In the genomic region with DNA sequence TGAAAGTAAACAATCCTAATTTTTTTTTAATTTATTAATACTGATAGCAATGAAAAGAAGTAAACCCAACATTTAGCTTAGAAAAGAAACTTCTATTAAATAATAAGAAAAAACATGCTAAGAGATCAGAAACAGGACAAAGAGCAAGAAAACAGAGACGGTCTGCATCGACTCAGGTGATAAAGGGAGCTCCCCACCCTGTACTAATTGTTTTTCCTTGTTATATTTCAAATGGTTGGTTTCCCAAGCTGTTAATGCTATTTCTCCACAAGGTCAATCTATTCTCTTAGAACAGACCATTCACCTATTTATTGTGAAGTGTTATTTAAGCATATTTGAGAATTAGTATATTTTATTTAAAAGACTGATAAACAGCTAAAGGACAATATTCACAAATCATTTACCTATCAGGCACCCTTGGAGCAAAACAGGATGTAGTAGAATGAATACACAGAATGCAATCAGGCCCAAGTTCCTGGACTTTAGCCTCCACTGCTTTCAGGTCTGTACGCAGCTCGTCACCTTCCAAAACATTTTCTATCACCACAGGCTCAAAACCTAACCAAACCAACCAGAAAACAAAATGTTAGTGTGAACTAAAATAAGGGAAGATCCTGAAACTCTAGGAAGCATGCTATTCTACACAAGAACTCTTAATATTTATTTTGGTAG, we compare ENCODE assay signal across 2 cellular contexts.
TF ChIP-seq lines count a peak whose summit lies in the region.

No MANE protein-coding gene starts in this region.

TF ChIP-seq in GM12878, 131 proteins besides CTCF, POLR2A, EP300 and RAD21:
- TF ChIP-seq FOS (IDR thresholded peaks at IDR 0.05; ENCODE audit: borderline replicate concordance, extremely low read depth, insufficient read length), result no peak

TF ChIP-seq in HepG2, 621 proteins besides CTCF, POLR2A, EP300 and RAD21 (continues in another document):
- TF ChIP-seq ISL2 (CRISPR knock-in tag; IDR thresholded peaks at IDR 0.05) (no peak), ZNF713 (CRISPR knock-in tag; IDR thresholded peaks at IDR 0.05) (no peak), SIN3B (IDR thresholded peaks at IDR 0.05; ENCODE audit: low read length) (no peak), ZNF205 (CRISPR knock-in tag; IDR thresholded peaks at IDR 0.05) (no peak), FOXJ3 (CRISPR knock-in tag; IDR thresholded peaks at IDR 0.05; ENCODE audit: borderline replicate concordance) (no peak), ZNF781 (CRISPR knock-in tag; IDR thresholded peaks at IDR 0.05; ENCODE audit: borderline replicate concordance, not compliant biosample characterization) (no peak), TGIF2 (CRISPR knock-in tag; IDR thresholded peaks at IDR 0.05) (no peak), ATM (IDR thresholded peaks at IDR 0.05; ENCODE audit: borderline replicate concordance) (no peak), TBX2 (CRISPR knock-in tag; IDR thresholded peaks at IDR 0.05; ENCODE audit: borderline replicate concordance) (peak; percentile 26; the same call in 1 of the 2 replicates), MIXL1 (CRISPR knock-in tag; IDR thresholded peaks at IDR 0.05) (peak; percentile 59; the same call in 1 of the 2 replicates), PPARG (CRISPR knock-in tag; conservative IDR thresholded peaks at IDR 0.05) (peak; percentile 60; the same call in 1 of the 2 replicates), ZNF607 (CRISPR knock-in tag; IDR thresholded peaks at IDR 0.05; ENCODE audit: borderline replicate concordance) (no peak), GTF2F1 (IDR thresholded peaks at IDR 0.05; ENCODE audit: low read length) (no peak), RORA (CRISPR knock-in tag; IDR thresholded peaks at IDR 0.05) (no peak), ZNF3 (CRISPR knock-in tag; IDR thresholded peaks at IDR 0.05) (0 out of 2 replicates have a peak, but pooled peaks have one; percentile 50), PRMT3 (CRISPR knock-in tag; IDR thresholded peaks at IDR 0.05; ENCODE audit: borderline replicate concordance, low read depth) (no peak), RFXANK (CRISPR knock-in tag; IDR thresholded peaks at IDR 0.05) (no peak), ZNF431 (CRISPR knock-in tag; IDR thresholded peaks at IDR 0.05; ENCODE audit: borderline replicate concordance, low read depth) (no peak), ZNF484 (CRISPR knock-in tag; IDR thresholded peaks at IDR 0.05; ENCODE audit: borderline replicate concordance, low read depth) (no peak), IRF2 (CRISPR knock-in tag; IDR thresholded peaks at IDR 0.05) (peak; percentile 62; the same call in 1 of the 2 replicates), HDAC1 (CRISPR knock-in tag; IDR thresholded peaks at IDR 0.05) (no peak), SMYD3 (CRISPR knock-in tag; IDR thresholded peaks at IDR 0.05) (no peak), NRL (CRISPR knock-in tag; IDR thresholded peaks at IDR 0.05; ENCODE audit: borderline replicate concordance) (no peak), ZNF737 (CRISPR knock-in tag; IDR thresholded peaks at IDR 0.05; ENCODE audit: borderline replicate concordance) (no peak), CREM (IDR thresholded peaks at IDR 0.05) (peak; percentile 33; the same call in 1 of the 2 replicates), CREM (CRISPR knock-in tag; IDR thresholded peaks at IDR 0.05) (no peak), ZBTB1 (CRISPR knock-in tag; IDR thresholded peaks at IDR 0.05; ENCODE audit: borderline replicate concordance) (no peak), ZNF253 (CRISPR knock-in tag; IDR thresholded peaks at IDR 0.05; ENCODE audit: borderline replicate concordance) (no peak), MED13 (CRISPR knock-in tag; IDR thresholded peaks at IDR 0.05) (no peak), TEAD3 (CRISPR knock-in tag; optimal IDR thresholded peaks at IDR 0.05; ENCODE audit: borderline replicate concordance) (peak; percentile 51), POGZ (CRISPR knock-in tag; IDR thresholded peaks at IDR 0.05) (no peak), ZNF782 (CRISPR knock-in tag; IDR thresholded peaks at IDR 0.05; ENCODE audit: borderline replicate concordance) (no peak), ZBTB7B (CRISPR knock-in tag; IDR thresholded peaks at IDR 0.05) (no peak), ZNF343 (CRISPR knock-in tag; IDR thresholded peaks at IDR 0.05) (no peak), MTF2 (CRISPR knock-in tag; IDR thresholded peaks at IDR 0.05; ENCODE audit: borderline replicate concordance) (no peak), NFYB (CRISPR knock-in tag; IDR thresholded peaks at IDR 0.05) (no peak), LCORL (IDR thresholded peaks at IDR 0.05) (no peak), LCORL (CRISPR knock-in tag; IDR thresholded peaks at IDR 0.05) (peak; percentile 67; the same call in 1 of the 2 replicates), ZNF235 (CRISPR knock-in tag; IDR thresholded peaks at IDR 0.05; ENCODE audit: borderline replicate concordance) (no peak), U2AF1 (optimal IDR thresholded peaks at IDR 0.05; ENCODE audit: low read depth, low read length) (no peak), ZNF331 (CRISPR knock-in tag; IDR thresholded peaks at IDR 0.05) (peak; percentile 65; the same call in 1 of the 2 replicates), ZNF660 (CRISPR knock-in tag; IDR thresholded peaks at IDR 0.05; ENCODE audit: borderline replicate concordance, low read depth) (no peak), NCOR1 (IDR thresholded peaks at IDR 0.05; ENCODE audit: borderline replicate concordance, low read length) (peak; percentile 40; the same call in 1 of the 2 replicates), ISX (CRISPR knock-in tag; conservative IDR thresholded peaks at IDR 0.05) (no peak), PAX8 (CRISPR knock-in tag; IDR thresholded peaks at IDR 0.05; ENCODE audit: borderline replicate concordance) (no peak), SRF (IDR thresholded peaks at IDR 0.05; ENCODE audit: low read depth, low read length) (no peak), ZNF615 (CRISPR knock-in tag; IDR thresholded peaks at IDR 0.05; ENCODE audit: borderline replicate concordance) (no peak), ZNF572 (CRISPR knock-in tag; IDR thresholded peaks at IDR 0.05) (no peak), ZNF382 (CRISPR knock-in tag; IDR thresholded peaks at IDR 0.05; ENCODE audit: borderline replicate concordance) (no peak), ZFP90 (CRISPR knock-in tag; IDR thresholded peaks at IDR 0.05; ENCODE audit: borderline replicate concordance) (no peak)
- TF ChIP-seq, protein P1, sequence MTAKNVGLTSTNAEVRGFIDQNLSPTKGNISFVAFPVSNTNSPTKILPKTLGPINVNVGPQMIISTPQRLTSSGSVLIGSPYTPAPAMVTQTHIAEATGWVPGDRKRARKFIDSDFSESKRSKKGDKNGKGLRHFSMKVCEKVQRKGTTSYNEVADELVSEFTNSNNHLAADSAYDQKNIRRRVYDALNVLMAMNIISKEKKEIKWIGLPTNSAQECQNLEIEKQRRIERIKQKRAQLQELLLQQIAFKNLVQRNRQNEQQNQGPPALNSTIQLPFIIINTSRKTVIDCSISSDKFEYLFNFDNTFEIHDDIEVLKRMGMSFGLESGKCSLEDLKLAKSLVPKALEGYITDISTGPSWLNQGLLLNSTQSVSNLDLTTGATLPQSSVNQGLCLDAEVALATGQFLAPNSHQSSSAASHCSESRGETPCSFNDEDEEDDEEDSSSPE (CRISPR knock-in tag; IDR thresholded peaks at IDR 0.05), result no peak
- TF ChIP-seq, protein P2, sequence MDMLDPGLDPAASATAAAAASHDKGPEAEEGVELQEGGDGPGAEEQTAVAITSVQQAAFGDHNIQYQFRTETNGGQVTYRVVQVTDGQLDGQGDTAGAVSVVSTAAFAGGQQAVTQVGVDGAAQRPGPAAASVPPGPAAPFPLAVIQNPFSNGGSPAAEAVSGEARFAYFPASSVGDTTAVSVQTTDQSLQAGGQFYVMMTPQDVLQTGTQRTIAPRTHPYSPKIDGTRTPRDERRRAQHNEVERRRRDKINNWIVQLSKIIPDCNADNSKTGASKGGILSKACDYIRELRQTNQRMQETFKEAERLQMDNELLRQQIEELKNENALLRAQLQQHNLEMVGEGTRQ (IDR thresholded peaks at IDR 0.05; ENCODE audit: low read depth, low read length), result no peak
- TF ChIP-seq, protein P2 (CRISPR knock-in tag; IDR thresholded peaks at IDR 0.05; ENCODE audit: borderline replicate concordance), result no peak
- TF ChIP-seq, protein P3, sequence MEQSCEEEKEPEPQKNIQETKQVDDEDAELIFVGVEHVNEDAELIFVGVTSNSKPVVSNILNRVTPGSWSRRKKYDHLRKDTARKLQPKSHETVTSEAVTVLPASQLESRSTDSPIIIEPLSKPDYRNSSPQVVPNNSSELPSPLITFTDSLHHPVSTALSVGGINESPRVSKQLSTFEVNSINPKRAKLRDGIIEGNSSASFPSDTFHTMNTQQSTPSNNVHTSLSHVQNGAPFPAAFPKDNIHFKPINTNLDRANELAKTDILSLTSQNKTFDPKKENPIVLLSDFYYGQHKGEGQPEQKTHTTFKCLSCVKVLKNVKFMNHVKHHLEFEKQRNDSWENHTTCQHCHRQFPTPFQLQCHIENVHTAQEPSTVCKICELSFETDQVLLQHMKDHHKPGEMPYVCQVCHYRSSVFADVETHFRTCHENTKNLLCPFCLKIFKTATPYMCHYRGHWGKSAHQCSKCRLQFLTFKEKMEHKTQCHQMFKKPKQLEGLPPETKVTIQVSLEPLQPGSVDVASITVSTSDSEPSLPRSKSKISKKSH (CRISPR knock-in tag; IDR thresholded peaks at IDR 0.05; ENCODE audit: borderline replicate concordance), result no peak
- TF ChIP-seq, protein P4, sequence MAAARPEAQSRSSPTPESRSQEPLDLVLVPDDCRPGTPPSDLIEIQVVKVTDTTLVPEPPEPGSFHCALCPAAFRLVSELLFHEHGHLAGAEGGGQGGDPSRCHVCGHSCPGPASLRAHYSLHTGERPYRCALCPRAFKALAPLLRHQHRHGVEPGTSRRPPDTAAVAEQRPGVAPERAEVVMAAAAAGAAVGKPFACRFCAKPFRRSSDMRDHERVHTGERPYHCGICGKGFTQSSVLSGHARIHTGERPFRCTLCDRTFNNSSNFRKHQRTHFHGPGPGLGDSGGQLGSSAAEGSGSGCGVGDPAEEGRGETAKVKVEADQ (CRISPR knock-in tag; IDR thresholded peaks at IDR 0.05; ENCODE audit: borderline replicate concordance), result no peak
- TF ChIP-seq, protein P5, sequence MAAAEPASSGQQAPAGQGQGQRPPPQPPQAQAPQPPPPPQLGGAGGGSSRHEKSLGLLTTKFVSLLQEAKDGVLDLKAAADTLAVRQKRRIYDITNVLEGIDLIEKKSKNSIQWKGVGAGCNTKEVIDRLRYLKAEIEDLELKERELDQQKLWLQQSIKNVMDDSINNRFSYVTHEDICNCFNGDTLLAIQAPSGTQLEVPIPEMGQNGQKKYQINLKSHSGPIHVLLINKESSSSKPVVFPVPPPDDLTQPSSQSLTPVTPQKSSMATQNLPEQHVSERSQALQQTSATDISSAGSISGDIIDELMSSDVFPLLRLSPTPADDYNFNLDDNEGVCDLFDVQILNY (CRISPR knock-in tag; conservative IDR thresholded peaks at IDR 0.05), result no peak
- TF ChIP-seq, protein P6, sequence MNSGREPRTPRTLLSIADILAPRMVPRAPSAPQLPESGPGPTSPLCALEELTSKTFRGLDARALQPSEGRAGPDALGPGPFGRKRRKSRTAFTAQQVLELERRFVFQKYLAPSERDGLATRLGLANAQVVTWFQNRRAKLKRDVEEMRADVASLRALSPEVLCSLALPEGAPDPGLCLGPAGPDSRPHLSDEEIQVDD (CRISPR knock-in tag; IDR thresholded peaks at IDR 0.05; ENCODE audit: borderline replicate concordance), result no peak
- TF ChIP-seq, protein P7, sequence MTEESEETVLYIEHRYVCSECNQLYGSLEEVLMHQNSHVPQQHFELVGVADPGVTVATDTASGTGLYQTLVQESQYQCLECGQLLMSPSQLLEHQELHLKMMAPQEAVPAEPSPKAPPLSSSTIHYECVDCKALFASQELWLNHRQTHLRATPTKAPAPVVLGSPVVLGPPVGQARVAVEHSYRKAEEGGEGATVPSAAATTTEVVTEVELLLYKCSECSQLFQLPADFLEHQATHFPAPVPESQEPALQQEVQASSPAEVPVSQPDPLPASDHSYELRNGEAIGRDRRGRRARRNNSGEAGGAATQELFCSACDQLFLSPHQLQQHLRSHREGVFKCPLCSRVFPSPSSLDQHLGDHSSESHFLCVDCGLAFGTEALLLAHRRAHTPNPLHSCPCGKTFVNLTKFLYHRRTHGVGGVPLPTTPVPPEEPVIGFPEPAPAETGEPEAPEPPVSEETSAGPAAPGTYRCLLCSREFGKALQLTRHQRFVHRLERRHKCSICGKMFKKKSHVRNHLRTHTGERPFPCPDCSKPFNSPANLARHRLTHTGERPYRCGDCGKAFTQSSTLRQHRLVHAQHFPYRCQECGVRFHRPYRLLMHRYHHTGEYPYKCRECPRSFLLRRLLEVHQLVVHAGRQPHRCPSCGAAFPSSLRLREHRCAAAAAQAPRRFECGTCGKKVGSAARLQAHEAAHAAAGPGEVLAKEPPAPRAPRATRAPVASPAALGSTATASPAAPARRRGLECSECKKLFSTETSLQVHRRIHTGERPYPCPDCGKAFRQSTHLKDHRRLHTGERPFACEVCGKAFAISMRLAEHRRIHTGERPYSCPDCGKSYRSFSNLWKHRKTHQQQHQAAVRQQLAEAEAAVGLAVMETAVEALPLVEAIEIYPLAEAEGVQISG (CRISPR knock-in tag; IDR thresholded peaks at IDR 0.05), result no peak
- TF ChIP-seq, protein P8, sequence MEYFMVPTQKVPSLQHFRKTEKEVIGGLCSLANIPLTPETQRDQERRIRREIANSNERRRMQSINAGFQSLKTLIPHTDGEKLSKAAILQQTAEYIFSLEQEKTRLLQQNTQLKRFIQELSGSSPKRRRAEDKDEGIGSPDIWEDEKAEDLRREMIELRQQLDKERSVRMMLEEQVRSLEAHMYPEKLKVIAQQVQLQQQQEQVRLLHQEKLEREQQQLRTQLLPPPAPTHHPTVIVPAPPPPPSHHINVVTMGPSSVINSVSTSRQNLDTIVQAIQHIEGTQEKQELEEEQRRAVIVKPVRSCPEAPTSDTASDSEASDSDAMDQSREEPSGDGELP (IDR thresholded peaks at IDR 0.05; ENCODE audit: borderline replicate concordance, low read depth), result no peak
- TF ChIP-seq, protein P9, sequence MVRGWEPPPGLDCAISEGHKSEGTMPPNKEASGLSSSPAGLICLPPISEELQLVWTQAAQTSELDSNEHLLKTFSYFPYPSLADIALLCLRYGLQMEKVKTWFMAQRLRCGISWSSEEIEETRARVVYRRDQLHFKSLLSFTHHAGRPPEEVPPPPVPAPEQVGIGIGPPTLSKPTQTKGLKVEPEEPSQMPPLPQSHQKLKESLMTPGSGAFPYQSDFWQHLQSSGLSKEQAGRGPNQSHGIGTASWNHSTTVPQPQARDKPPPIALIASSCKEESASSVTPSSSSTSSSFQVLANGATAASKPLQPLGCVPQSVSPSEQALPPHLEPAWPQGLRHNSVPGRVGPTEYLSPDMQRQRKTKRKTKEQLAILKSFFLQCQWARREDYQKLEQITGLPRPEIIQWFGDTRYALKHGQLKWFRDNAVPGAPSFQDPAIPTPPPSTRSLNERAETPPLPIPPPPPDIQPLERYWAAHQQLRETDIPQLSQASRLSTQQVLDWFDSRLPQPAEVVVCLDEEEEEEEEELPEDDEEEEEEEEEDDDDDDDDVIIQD (CRISPR knock-in tag; IDR thresholded peaks at IDR 0.05; ENCODE audit: low read depth), result no peak
- TF ChIP-seq, protein P10, sequence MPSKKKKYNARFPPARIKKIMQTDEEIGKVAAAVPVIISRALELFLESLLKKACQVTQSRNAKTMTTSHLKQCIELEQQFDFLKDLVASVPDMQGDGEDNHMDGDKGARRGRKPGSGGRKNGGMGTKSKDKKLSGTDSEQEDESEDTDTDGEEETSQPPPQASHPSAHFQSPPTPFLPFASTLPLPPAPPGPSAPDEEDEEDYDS (CRISPR knock-in tag; IDR thresholded peaks at IDR 0.05), result peak; percentile 37; the same call in 1 of the 2 replicates
